In the genomic region with DNA sequence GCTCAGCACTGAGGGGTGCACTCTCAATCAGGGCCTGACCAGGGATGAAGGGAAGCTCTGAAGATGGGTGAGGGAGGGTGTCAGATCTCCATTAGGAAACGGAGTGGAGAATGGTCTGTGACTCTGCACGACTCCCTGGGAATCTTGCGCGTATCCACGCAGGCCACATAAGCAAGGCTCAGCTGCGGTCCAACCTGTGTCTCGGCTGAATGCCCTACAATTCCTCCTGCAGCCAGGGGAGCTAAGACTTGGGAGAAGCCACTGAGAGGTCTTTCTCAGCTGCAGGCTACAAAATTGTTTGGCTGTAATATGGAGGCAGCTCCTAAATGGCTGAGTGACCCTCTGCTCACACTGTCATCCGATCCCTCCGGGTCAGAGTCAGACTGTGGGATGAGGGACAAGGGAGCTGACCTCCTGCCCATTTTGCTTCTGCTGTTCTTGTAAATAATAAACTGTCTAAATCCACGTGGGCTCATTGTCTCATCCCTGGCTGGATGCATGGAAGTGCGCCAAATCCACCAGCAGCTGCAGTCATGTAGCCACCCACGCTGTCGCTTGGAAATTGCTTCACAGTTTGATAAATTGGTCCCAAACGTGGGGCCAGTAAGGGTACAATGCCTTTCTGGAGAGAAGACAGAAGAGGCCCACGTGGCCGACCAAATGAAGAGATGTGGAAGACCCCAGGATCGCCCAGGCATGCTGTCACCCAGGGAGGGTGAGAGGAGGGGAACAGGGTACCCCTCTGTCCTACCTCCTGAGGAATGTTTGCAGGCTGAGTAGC, we compare ENCODE assay signal across 10 cellular contexts. TPM values are rescaled to one million over a fixed set of nuclear protein-coding genes. Genes with fewer than 3 reads are reported as not detected.
DNase-seq lines count a peak whose midpoint lies in the region; ATAC-seq and TF ChIP-seq lines count a peak whose summit lies in the region.
"Had no signal": no experiment of that assay in that cellular context is flagged by ENCODE, and none has a peak within 500 bp of the region (broad histone marks: within the 10 kb centered on the region; RNA-seq: fewer than 3 reads in every experiment).

No MANE protein-coding gene starts in this region.

- H3K4me3 ChIP-seq in Peyer's patch = no peak overlapping the region
- H3K4me3 ChIP-seq in CD8-positive, alpha-beta memory T cell (ENCODE audit: low read length) = no peak overlapping the region
- H3K4me3 ChIP-seq in CD8-positive, alpha-beta T cell (ENCODE audit: low read depth, low read length) = no peak overlapping the region

- no peak for ATAC-seq in CD8-positive, alpha-beta T cell
- ATAC-seq in HG02852 (IDR thresholded peaks at IDR 0.05; ENCODE audit: unreplicated experiment) = no peak
- ATAC-seq: natural killer cell treated with Interleukin-12 subunit alpha and Interleukin-12 subunit beta and Interleukin-15 and Interleukin-18, amount 100 ng/mL, for 72 hours had no signal

- intact Hi-C loops in CD8-positive, alpha-beta T cell (cut with DNase I, micrococcal nuclease) = no loop called here

- DNase-seq in GM13976 (ENCODE audit: low spot score) = peak; percentile 5
- DNase-seq in Peyer's patch = peak in 2 of 3 donors; percentile 21 to 49
- peak; percentile 42 for DNase-seq in globus pallidus (ENCODE audit: low spot score)
- no peak for DNase-seq in progenitor cell of endocrine pancreas (ENCODE audit: low spot score, unreplicated experiment)
- no peak for DNase-seq in NOMO-1 treated with dmso at 0.1 percent for 144 hours (lab: John Stamatoyannopoulos, UW; ENCODE audit: unreplicated experiment)
- no peak for DNase-seq in CD8-positive, alpha-beta memory T cell
- no peak for DNase-seq in CD8-positive, alpha-beta T cell

- peaks cover 57% of the 10 kb centered on the region for H3K27me3 Mint-ChIP-seq in progenitor cell of endocrine pancreas
- H3K27me3 Mint-ChIP-seq in CD8-positive, alpha-beta memory T cell = peaks cover 10 to 12% of the 10 kb centered on the region in 2 donors
- peaks cover 2% of the 10 kb centered on the region for H3K27me3 Mint-ChIP-seq in CD8-positive, alpha-beta T cell (ENCODE audit: low read depth)
- H3K27me3 Mint-ChIP-seq: natural killer cell treated with Interleukin-12 subunit alpha and Interleukin-12 subunit beta and Interleukin-15 and Interleukin-18, amount 100 ng/mL, for 72 hours had no signal

- CTCF ChIA-PET in CD8-positive, alpha-beta memory T cell (lab: Charles Lee) = no interaction called here
- CTCF ChIA-PET in CD8-positive, alpha-beta T cell (lab: Charles Lee) = interaction anchor here (0.9 to 1.5 kb wide), 3 partner anchors 12 to 174 kb away, joined by 3 to 4 read pairs (median 3); no protein-coding TSS in a partner anchor

- no peak overlapping the region for H3K4me3 Mint-ChIP-seq in progenitor cell of endocrine pancreas (ENCODE audit: low read depth)
- no peak overlapping the region for H3K4me3 Mint-ChIP-seq in CD8-positive, alpha-beta memory T cell
- H3K4me3 Mint-ChIP-seq in CD8-positive, alpha-beta T cell = no peak overlapping the region
- H3K4me3 Mint-ChIP-seq: natural killer cell treated with Interleukin-12 subunit alpha and Interleukin-12 subunit beta and Interleukin-15 and Interleukin-18, amount 100 ng/mL, for 72 hours had no signal

- H3K27ac ChIP-seq in Peyer's patch = peak overlapping the region in 1 of 4 donors; percentile 17
- no peak overlapping the region for H3K27ac ChIP-seq in CD8-positive, alpha-beta memory T cell (ENCODE audit: low read depth, low read length)
- H3K27ac ChIP-seq in CD8-positive, alpha-beta T cell (ENCODE audit: low read depth, low read length) = no peak overlapping the region
- H3K27ac ChIP-seq: RWPE1 had no signal

- no peaks in the 10 kb centered on the region for H3K27me3 ChIP-seq in Peyer's patch
- H3K27me3 ChIP-seq in CD8-positive, alpha-beta memory T cell (ENCODE audit: insufficient read depth, low read length, poor library complexity, severe bottlenecking) = no peaks in the 10 kb centered on the region
- H3K27me3 ChIP-seq in CD8-positive, alpha-beta T cell (ENCODE audit: insufficient read depth, low read length) = no peaks in the 10 kb centered on the region

- no peaks in the 10 kb centered on the region for H3K36me3 ChIP-seq in Peyer's patch
- no peaks in the 10 kb centered on the region for H3K36me3 ChIP-seq in CD8-positive, alpha-beta memory T cell (ENCODE audit: insufficient read depth, low read length)
- no peaks in the 10 kb centered on the region for H3K36me3 ChIP-seq in CD8-positive, alpha-beta T cell (ENCODE audit: insufficient read depth, low read length)

- H3K27ac Mint-ChIP-seq in progenitor cell of endocrine pancreas = peak overlapping the region; percentile 16
- H3K27ac Mint-ChIP-seq in CD8-positive, alpha-beta memory T cell = no peak overlapping the region
- H3K27ac Mint-ChIP-seq in CD8-positive, alpha-beta T cell = no peak overlapping the region
- H3K27ac Mint-ChIP-seq: natural killer cell treated with Interleukin-12 subunit alpha and Interleukin-12 subunit beta and Interleukin-15 and Interleukin-18, amount 100 ng/mL, for 72 hours had no signal

- H3K9me3 ChIP-seq in Peyer's patch = no peaks in the 10 kb centered on the region
- H3K9me3 ChIP-seq in CD8-positive, alpha-beta memory T cell (ENCODE audit: low read length) = no peaks in the 10 kb centered on the region
- H3K9me3 ChIP-seq in CD8-positive, alpha-beta T cell (ENCODE audit: low read length) = no peaks in the 10 kb centered on the region

- in situ Hi-C loops in GM13976 (cut with MboI; ENCODE audit: low sequenced_read_pairs, unreplicated experiment) = no loop called here

- TF ChIP-seq CTCF in GM13976 (IDR thresholded peaks at IDR 0.05; ENCODE audit: borderline replicate concordance, control extremely low read depth, extremely low read depth, insufficient read depth, missing control alignments) (no peak), Peyer's patch (IDR thresholded peaks at IDR 0.05) (no peak), progenitor cell of endocrine pancreas (IDR thresholded peaks at IDR 0.05; ENCODE audit: unreplicated experiment) (no peak)
- no peak for TF ChIP-seq CTCF in CD8-positive, alpha-beta T cell (IDR thresholded peaks at IDR 0.05)

- TF ChIP-seq POLR2A in Peyer's patch (IDR thresholded peaks at IDR 0.05) = no peak

- H3K4me1 Mint-ChIP-seq in progenitor cell of endocrine pancreas (ENCODE audit: low read depth) = peaks cover 12% of the 10 kb centered on the region
- no peaks in the 10 kb centered on the region for H3K4me1 Mint-ChIP-seq in CD8-positive, alpha-beta memory T cell
- no peaks in the 10 kb centered on the region for H3K4me1 Mint-ChIP-seq in CD8-positive, alpha-beta T cell (ENCODE audit: low read depth)

- H3K4me1 ChIP-seq in Peyer's patch = peaks cover 0 to 14% (median 0%) of the 10 kb centered on the region in 4 donors
- no peaks in the 10 kb centered on the region for H3K4me1 ChIP-seq in CD8-positive, alpha-beta memory T cell (ENCODE audit: insufficient read depth, low read length)
- no peaks in the 10 kb centered on the region for H3K4me1 ChIP-seq in CD8-positive, alpha-beta T cell (ENCODE audit: insufficient read depth, low read length)

- no peaks in the 10 kb centered on the region for H3K9me3 Mint-ChIP-seq in progenitor cell of endocrine pancreas (ENCODE audit: low read depth)
- peaks cover 0 to 2% (median 0%) of the 10 kb centered on the region in 5 donors for H3K9me3 Mint-ChIP-seq in CD8-positive, alpha-beta memory T cell
- H3K9me3 Mint-ChIP-seq in CD8-positive, alpha-beta T cell = no peaks in the 10 kb centered on the region
- H3K9me3 Mint-ChIP-seq: natural killer cell treated with Interleukin-12 subunit alpha and Interleukin-12 subunit beta and Interleukin-15 and Interleukin-18, amount 100 ng/mL, for 72 hours had no signal

- no peaks in the 10 kb centered on the region for H3K36me3 Mint-ChIP-seq in progenitor cell of endocrine pancreas (ENCODE audit: insufficient read depth)
- no peaks in the 10 kb centered on the region for H3K36me3 Mint-ChIP-seq in CD8-positive, alpha-beta memory T cell
- no peaks in the 10 kb centered on the region for H3K36me3 Mint-ChIP-seq in CD8-positive, alpha-beta T cell
- H3K36me3 Mint-ChIP-seq: natural killer cell treated with Interleukin-12 subunit alpha and Interleukin-12 subunit beta and Interleukin-15 and Interleukin-18, amount 100 ng/mL, for 72 hours had no signal

- POLR2A ChIA-PET in CD8-positive, alpha-beta memory T cell (lab: Charles Lee) = no interaction called here
- POLR2A ChIA-PET in CD8-positive, alpha-beta T cell (lab: Charles Lee) = interaction anchor here (0.7 kb wide), 1 partner anchor 11 kb away, joined by 3 read pairs; no protein-coding TSS in a partner anchor

RNA-seq across cellular contexts. Expression of gene ALS2CL, which starts 30.5 kb away (rescaled TPM):
- 100 to 1,000 TPM in 1 of 4 donors, 10 to 100 TPM in 3; 64.3 to 113 (median 82.7) TPM for total RNA-seq in Peyer's patch
- 3.5 and 3.7 TPM in 2 replicates for total RNA-seq in progenitor cell of endocrine pancreas
- total RNA-seq in CD8-positive, alpha-beta memory T cell = under 1 TPM; 0.84 to 0.96 TPM
- 1.2 TPM for polyA plus RNA-seq in CD8-positive, alpha-beta memory T cell
- total RNA-seq in CD8-positive, alpha-beta T cell = 1 to 10 TPM; 6.8 to 7.5 TPM

RNA-seq across cellular contexts. Expression of gene TMIE, which starts 38.2 kb away (rescaled TPM):
- total RNA-seq in Peyer's patch (1 to 10 TPM in 1 of 4 donors, not detected in 3; 1.3 TPM), progenitor cell of endocrine pancreas (0.50 and 0.53 TPM in 2 replicates)
- under 1 TPM in 1 of 2 experiments, not detected in 1; 0.16 TPM for total RNA-seq in CD8-positive, alpha-beta memory T cell
- polyA plus RNA-seq in CD8-positive, alpha-beta memory T cell = 0.67 TPM
- total RNA-seq in CD8-positive, alpha-beta T cell = under 1 TPM; 0.19 to 0.28 TPM
- total RNA-seq: natural killer cell treated with Interleukin-12 subunit alpha and Interleukin-12 subunit beta and Interleukin-15 and Interleukin-18, amount 100 ng/mL, for 72 hours had no signal

RNA-seq across cellular contexts. Expression of gene FAM240A, which starts 50.6 kb away (rescaled TPM):
- total RNA-seq in Peyer's patch = not detected
- total RNA-seq in progenitor cell of endocrine pancreas = not detected in 2 replicates
- total RNA-seq in CD8-positive, alpha-beta memory T cell = not detected
- polyA plus RNA-seq in CD8-positive, alpha-beta memory T cell = not detected
- total RNA-seq in CD8-positive, alpha-beta T cell = not detected
- total RNA-seq: natural killer cell treated with Interleukin-12 subunit alpha and Interleukin-12 subunit beta and Interleukin-15 and Interleukin-18, amount 100 ng/mL, for 72 hours had no signal

RNA-seq across cellular contexts. Expression of gene PRSS50, which starts 54.7 kb away (rescaled TPM):
- total RNA-seq in Peyer's patch = not detected
- 1.9 TPM in 2 replicates for total RNA-seq in progenitor cell of endocrine pancreas
- total RNA-seq in CD8-positive, alpha-beta memory T cell = not detected
- polyA plus RNA-seq in CD8-positive, alpha-beta memory T cell = 0.13 TPM
- total RNA-seq in CD8-positive, alpha-beta T cell = not detected
- total RNA-seq: natural killer cell treated with Interleukin-12 subunit alpha and Interleukin-12 subunit beta and Interleukin-15 and Interleukin-18, amount 100 ng/mL, for 72 hours had no signal

Comparison
In these comparisons a context has a peak if more than half of its experiments do, and no peak if none do; other contexts are left out.
1. DNase-seq: peak in GM13976 (single experiment), Peyer's patch (2 of 3) and globus pallidus (single experiment); none in progenitor cell of endocrine pancreas (single experiment), NOMO-1 treated with dmso at 0.1 percent for 144 hours (single experiment), CD8-positive, alpha-beta memory T cell (0 of 5) and CD8-positive, alpha-beta T cell (0 of 7).
2. RNA of gene ALS2CL, which starts 30.5 kb away (total RNA-seq): 64.3 to 113 TPM in Peyer's patch; 6.8 to 7.5 TPM in CD8-positive, alpha-beta T cell, 3.5 to 3.7 TPM in progenitor cell of endocrine pancreas and 0.84 to 0.96 TPM in CD8-positive, alpha-beta memory T cell; every median in the first group is over 4 times any median in the second.